ENCODE assay signal across 19 cellular contexts in genomic region chr3:197463279-197463678, GRCh38.
A peak's percentile ranks its signal among the peaks of the same experiment; 100 is the strongest.
DNase-seq lines count a peak whose midpoint lies in the region; ATAC-seq and TF ChIP-seq lines count a peak whose summit lies in the region.
"Had no signal": no experiment of that assay in that cellular context is flagged by ENCODE, and none has a peak within 500 bp of the region (broad histone marks: within the 10 kb centered on the region; RNA-seq: fewer than 3 reads in every experiment).

No MANE protein-coding gene starts in this region.

- peaks cover 39% of the 10 kb centered on the region for H3K4me1 ChIP-seq in GM23248 (ENCODE audit: insufficient read depth)

- H3F3A ChIP-seq in GM23248 (ENCODE audit: insufficient read depth), result peaks cover 46% of the 10 kb centered on the region

- peak overlapping the region; percentile 36 for H3K27ac ChIP-seq in GM23248
- H3K27ac ChIP-seq: BLaER1 treated with 17β-estradiol and CSF1 and Interleukin-3, amounts not matched to agents 10 nM and 100 nM; left ventricle myocardium inferior; tibial nerve; WERI-Rb-1 had no signal

- peak; percentile 4; the same call in 2 of the 3 replicates for ATAC-seq in SK-N-SH treated with all-trans-retinoic acid at 6 μM for 48 hours
- ATAC-seq in HG03045 (IDR thresholded peaks at IDR 0.05; ENCODE audit: unreplicated experiment), result no peak
- no peak for ATAC-seq in GM21723 (IDR thresholded peaks at IDR 0.05; ENCODE audit: unreplicated experiment)
- ATAC-seq: Panc1, T-cell had no signal

- H2AFZ ChIP-seq in GM23248, result 0 out of 2 replicates have a peak overlapping the region, but pooled peaks have one; percentile 13

- H3K9me3 ChIP-seq in GM23248 (ENCODE audit: low read depth), result no peaks in the 10 kb centered on the region
- H3K9me3 ChIP-seq: left ventricle myocardium inferior, tibial nerve had no signal

- H4K20me1 ChIP-seq in GM23248 (ENCODE audit: insufficient read depth), result no peaks in the 10 kb centered on the region
- H4K20me1 ChIP-seq: BLaER1 treated with 17β-estradiol and CSF1 and Interleukin-3, amounts not matched to agents 10 nM and 100 nM had no signal

- H3K36me3 ChIP-seq in GM23248 (ENCODE audit: low read depth), result no peaks in the 10 kb centered on the region
- H3K36me3 ChIP-seq: BLaER1 treated with 17β-estradiol and CSF1 and Interleukin-3, amounts not matched to agents 10 nM and 100 nM; left ventricle myocardium inferior; tibial nerve; WERI-Rb-1 had no signal

- no peaks in the 10 kb centered on the region for H3K27me3 ChIP-seq in GM23248 (replicated peaks; ENCODE audit: insufficient read depth)
- H3K27me3 ChIP-seq: BLaER1 treated with 17β-estradiol and CSF1 and Interleukin-3, amounts not matched to agents 10 nM and 100 nM; tibial nerve had no signal

- H3K4me2 ChIP-seq in GM23248 (ENCODE audit: unreplicated experiment), result peak overlapping the region; percentile 67
- H3K4me2 ChIP-seq: BLaER1 treated with 17β-estradiol and CSF1 and Interleukin-3, amounts not matched to agents 10 nM and 100 nM; smooth muscle cell had no signal

- DNase-seq in AG08396 (ENCODE audit: low spot score) (peak; percentile 12), GM23248 (peak; percentile 55), kidney glomerular epithelial cell (lab: John Stamatoyannopoulos, UW) (peak; percentile 41), cerebellum (ENCODE audit: low spot score) (no peak), NCI-H510A (lab: John Stamatoyannopoulos, UW) (no peak)
- DNase-seq: endodermal cell, foreskin fibroblast, left ventricle myocardium inferior, NCI-H1092, NCI-H2081 treated with DMSO at 0.1 percent for 48 hours, T-cell, WERI-Rb-1 had no signal

- 62 to 63% methylated on average over 3 of the region's 3 CpGs for WGBS in GM23248 (ENCODE audit: low coverage in 1 of 2, low lambda C conversion rate in 2 of 2, missing lambda C conversion rate in 2 of 2), 2 experiments

- no peaks in the 10 kb centered on the region for H3K79me2 ChIP-seq in GM23248 (ENCODE audit: insufficient read depth)

- H3K9ac ChIP-seq in GM23248, result 0 out of 2 replicates have a peak overlapping the region, but pooled peaks have one; percentile 6
- H3K9ac ChIP-seq: BLaER1 treated with 17β-estradiol and CSF1 and Interleukin-3, amounts not matched to agents 10 nM and 100 nM had no signal

- in situ Hi-C loops in GM23248 (cut with MboI), result no loop called here

- H3K9me2 ChIP-seq in GM23248 (ENCODE audit: insufficient read depth), result no peaks in the 10 kb centered on the region

- H3K4me3 ChIP-seq in GM23248, result 0 out of 2 replicates have a peak overlapping the region, but pooled peaks have one; percentile 13
- H3K4me3 ChIP-seq: BLaER1 treated with 17β-estradiol and CSF1 and Interleukin-3, amounts not matched to agents 10 nM and 100 nM; left ventricle myocardium inferior; smooth muscle cell; tibial nerve had no signal

TF ChIP-seq in SK-N-SH treated with all-trans-retinoic acid at 6 μM for 48 hours, 23 proteins besides CTCF, POLR2A, EP300 and RAD21:
- TF ChIP-seq ZNF8 (CRISPR knock-in tag; IDR thresholded peaks at IDR 0.05) (no peak), ARNTL (CRISPR knock-in tag; IDR thresholded peaks at IDR 0.05; ENCODE audit: borderline replicate concordance, low read depth) (no peak), ESRRG (CRISPR knock-in tag; IDR thresholded peaks at IDR 0.05) (no peak), ISL1 (CRISPR knock-in tag; IDR thresholded peaks at IDR 0.05) (0 out of 2 replicates have a peak, but pooled peaks have one; percentile 10)
TF ChIP-seq in SK-N-SH treated with all-trans-retinoic acid at 6 μM for 48 hours: peak in this region for 1.

Comparison
In these comparisons a context has a peak if more than half of its experiments do, and no peak if none do; other contexts are left out.
1. DNase-seq: peak in AG08396 (single experiment), GM23248 (single experiment) and kidney glomerular epithelial cell (single experiment); none in cerebellum (single experiment) and NCI-H510A (single experiment).